Comparison of ENCODE assay signal across 15 cellular contexts in genomic region chr2:34003795-34004194, GRCh38.
"Had no signal": no experiment of that assay in that cellular context is flagged by ENCODE, and none has a peak within 500 bp of the region (broad histone marks: within the 10 kb centered on the region; RNA-seq: fewer than 3 reads in every experiment).

No MANE protein-coding gene starts in this region.

- FAIRE-seq: islet of Langerhans had no signal

- DNase-seq: activated CD4-positive, alpha-beta T cell treated with anti-CD3 and anti-CD28 coated beads, Interleukin-2, amount 10 ng/mL, durations not matched to agents 7 days and 5 days; activated CD8-positive, alpha-beta T cell treated with anti-CD3 and anti-CD28 coated beads, Interleukin-2, amount 10 ng/mL, durations not matched to agents 7 days and 5 days; activated gamma-delta T cell treated with Interleukin-2 at 50 U/mL for 16 hours; aorta; head of caudate nucleus; midbrain; natural killer cell; ovary; right cardiac atrium; stimulated activated CD4-positive, alpha-beta T cell treated with anti-CD3 and anti-CD28 coated beads, Interleukin-12 subunit alpha, Interleukin-12 subunit beta, amount 100 ng/mL, for 4 hours; stimulated activated CD4-positive, alpha-beta T cell treated with anti-CD3 and anti-CD28 coated beads, Interleukin-4, amount 100 ng/mL, for 4 hours; substantia nigra; tibial artery had no signal

- ATAC-seq: activated CD8-positive, alpha-beta T cell treated with anti-CD3 and anti-CD28 coated beads, Interleukin-2, amount 10 ng/mL, durations not matched to agents 7 days and 5 days; gastroesophageal sphincter; natural killer cell; right cardiac atrium had no signal
